ENCODE assay signal across 7 cellular contexts in genomic region chr9:125522328-125522725, GRCh38.
A peak's percentile ranks its signal among the peaks of the same experiment; 100 is the strongest.
DNase-seq lines count a peak whose midpoint lies in the region; ATAC-seq and TF ChIP-seq lines count a peak whose summit lies in the region.

No MANE protein-coding gene starts in this region.

- no peaks in the 10 kb centered on the region for H3K27me3 ChIP-seq in psoas muscle (ENCODE audit: insufficient read depth in 3 of 3, low read length in 2 of 3)

- no peak for ATAC-seq in central memory CD8-positive, alpha-beta T cell (replicated peaks; ENCODE audit: extremely low read depth, poor library complexity, severe bottlenecking)
- ATAC-seq in psoas muscle, result peak in 3 of 4 donors; percentile 51 to 75 (median 72)

- peak; percentile 80 for DNase-seq in EL
- DNase-seq in NCI-H226, result peak; percentile 84
- no peak for DNase-seq in central memory CD8-positive, alpha-beta T cell (ENCODE audit: low spot score in 2 of 2)
- DNase-seq in psoas muscle, result no peak
- DNase-seq in activated CD4-positive, CD25-positive, alpha-beta regulatory T cell treated with anti-CD3 and anti-CD28 coated beads, Interleukin-2, amount 50 U/mL, for 72 hours, result no peak
- DNase-seq in DMS53 (lab: John Stamatoyannopoulos, UW), result no peak
- DNase-seq in progenitor cell of endocrine pancreas (ENCODE audit: low spot score, unreplicated experiment), result no peak

- H3K27ac Mint-ChIP-seq in central memory CD8-positive, alpha-beta T cell (ENCODE audit: low read depth), result peak overlapping the region; percentile 82
- H3K27ac Mint-ChIP-seq in progenitor cell of endocrine pancreas, result no peak overlapping the region

- no peaks in the 10 kb centered on the region for H3K9me3 Mint-ChIP-seq in central memory CD8-positive, alpha-beta T cell
- H3K9me3 Mint-ChIP-seq in progenitor cell of endocrine pancreas (ENCODE audit: low read depth), result no peaks in the 10 kb centered on the region

- H3K36me3 Mint-ChIP-seq in central memory CD8-positive, alpha-beta T cell (ENCODE audit: insufficient read depth), result peaks cover 3% of the 10 kb centered on the region
- peaks cover 7% of the 10 kb centered on the region for H3K36me3 Mint-ChIP-seq in progenitor cell of endocrine pancreas (ENCODE audit: insufficient read depth)

- intact Hi-C loops in psoas muscle (cut with DNase I), result no loop called here

- no peak overlapping the region for H3K4me3 ChIP-seq in psoas muscle

- WGBS in psoas muscle, 3 donors, result 84 to 87% (median 87%) methylated on average over 5 of the region's 5 CpGs

- no peaks in the 10 kb centered on the region for H3K9me3 ChIP-seq in psoas muscle

- peaks cover 24% of the 10 kb centered on the region for H3K4me1 Mint-ChIP-seq in central memory CD8-positive, alpha-beta T cell
- no peaks in the 10 kb centered on the region for H3K4me1 Mint-ChIP-seq in progenitor cell of endocrine pancreas (ENCODE audit: low read depth)

- TF ChIP-seq CTCF in psoas muscle (IDR thresholded peaks at IDR 0.05), result no peak
- no peak for TF ChIP-seq CTCF in progenitor cell of endocrine pancreas (IDR thresholded peaks at IDR 0.05; ENCODE audit: unreplicated experiment)

- H3K4me1 ChIP-seq in psoas muscle, result no peaks in the 10 kb centered on the region

- no peaks in the 10 kb centered on the region for H3K27me3 Mint-ChIP-seq in central memory CD8-positive, alpha-beta T cell
- H3K27me3 Mint-ChIP-seq in progenitor cell of endocrine pancreas, result peaks cover 3% of the 10 kb centered on the region

- H3K4me3 Mint-ChIP-seq in central memory CD8-positive, alpha-beta T cell, result peak overlapping the region; percentile 25
- H3K4me3 Mint-ChIP-seq in progenitor cell of endocrine pancreas (ENCODE audit: low read depth), result no peak overlapping the region

- no peak overlapping the region for H3K27ac ChIP-seq in psoas muscle

- no peaks in the 10 kb centered on the region for H3K36me3 ChIP-seq in psoas muscle (ENCODE audit: insufficient read depth in 1 of 2, low read depth in 1 of 2)

Comparison
In these comparisons a context has a peak if more than half of its experiments do, and no peak if none do; other contexts are left out.
1. DNase-seq: peak in EL (single experiment) and NCI-H226 (single experiment); none in central memory CD8-positive, alpha-beta T cell (0 of 2), psoas muscle (0 of 2), activated CD4-positive, CD25-positive, alpha-beta regulatory T cell treated with anti-CD3 and anti-CD28 coated beads, Interleukin-2, amount 50 U/mL, for 72 hours (single experiment), DMS53 (single experiment) and progenitor cell of endocrine pancreas (single experiment).